ENCODE assay signal across 8 cellular contexts in genomic region chr13:50386527-50387123, GRCh38.
DNase-seq lines count a peak whose midpoint lies in the region; ATAC-seq and TF ChIP-seq lines count a peak whose summit lies in the region.
"Had no signal": no experiment of that assay in that cellular context is flagged by ENCODE, and none has a peak within 500 bp of the region (broad histone marks: within the 10 kb centered on the region; RNA-seq: fewer than 3 reads in every experiment).

No MANE protein-coding gene starts in this region.

- H3K27me3 ChIP-seq in left lung (no peaks in the 10 kb centered on the region), tibial nerve (no peaks in the 10 kb centered on the region)
- H3K27me3 ChIP-seq: neutrophil had no signal

- DNase-seq in NCI-H146 treated with DMSO at 0.1 percent for 48 hours (lab: John Stamatoyannopoulos, UW; ENCODE audit: unreplicated experiment) (peak; percentile 36), cardiac fibroblast (ENCODE audit: low read depth in 2 of 2) (peak; percentile 23 to 54), left lung (no peak), tibial nerve (ENCODE audit: low spot score in 2 of 2) (peak in 1 of 2 donors; percentile 19)
- DNase-seq in stimulated activated CD4-positive, alpha-beta T cell treated with anti-CD3 and anti-CD28 coated beads, Interleukin-2, amount 100 ng/mL, for 24 hours, result no peak
- no peak for DNase-seq in activated CD4-positive, alpha-beta memory T cell treated with anti-CD3 and anti-CD28 coated beads for 36 hours

- H3K9me3 ChIP-seq in left lung, result no peaks in the 10 kb centered on the region
- H3K9me3 ChIP-seq in tibial nerve, result no peaks in the 10 kb centered on the region
- H3K9me3 ChIP-seq: neutrophil had no signal

- ATAC-seq in left lung (peak; percentile 82), HG02870 (IDR thresholded peaks at IDR 0.05; ENCODE audit: unreplicated experiment) (no peak)

- H3K4me3 Mint-ChIP-seq in activated CD4-positive, alpha-beta memory T cell treated with anti-CD3 and anti-CD28 coated beads for 36 hours, result no peak overlapping the region

- peaks cover under 1% of the 10 kb centered on the region for H3K9me3 Mint-ChIP-seq in activated CD4-positive, alpha-beta memory T cell treated with anti-CD3 and anti-CD28 coated beads for 36 hours

- TF ChIP-seq CTCF in cardiac fibroblast (IDR thresholded peaks at IDR 0.05; ENCODE audit: low read depth, low read length), result no peak
- no peak for TF ChIP-seq CTCF in left lung (IDR thresholded peaks at IDR 0.05)
- no peak for TF ChIP-seq CTCF in tibial nerve (IDR thresholded peaks at IDR 0.05)

- H3K4me1 ChIP-seq in left lung (peaks cover 0 to 3% of the 10 kb centered on the region in 2 donors), tibial nerve (peaks cover 0 to 21% (median 0%) of the 10 kb centered on the region in 4 donors)

- peaks cover 2% of the 10 kb centered on the region for H3K36me3 Mint-ChIP-seq in activated CD4-positive, alpha-beta memory T cell treated with anti-CD3 and anti-CD28 coated beads for 36 hours

- H3K36me3 ChIP-seq in left lung (no peaks in the 10 kb centered on the region), tibial nerve (no peaks in the 10 kb centered on the region)
- H3K36me3 ChIP-seq: neutrophil had no signal

- peak overlapping the region; percentile 28 to 71 for H3K27ac ChIP-seq in left lung
- peak overlapping the region; percentile 39 to 82 (median 63) for H3K27ac ChIP-seq in tibial nerve
- H3K27ac ChIP-seq: neutrophil had no signal

- peaks cover 2% of the 10 kb centered on the region for H3K27me3 Mint-ChIP-seq in activated CD4-positive, alpha-beta memory T cell treated with anti-CD3 and anti-CD28 coated beads for 36 hours

- no peak for TF ChIP-seq POLR2A in tibial nerve (IDR thresholded peaks at IDR 0.05)

- no peak overlapping the region for H3K27ac Mint-ChIP-seq in activated CD4-positive, alpha-beta memory T cell treated with anti-CD3 and anti-CD28 coated beads for 36 hours

- POLR2A ChIA-PET in activated CD4-positive, alpha-beta memory T cell treated with anti-CD3 and anti-CD28 coated beads for 36 hours (lab: Charles Lee), result no interaction called here

- no peak for TF ChIP-seq EP300 in tibial nerve (IDR thresholded peaks at IDR 0.05)

- WGBS in tibial nerve, 2 donors, result 15 to 27% methylated on average over 10 of the region's 10 CpGs

- CTCF ChIA-PET in activated CD4-positive, alpha-beta memory T cell treated with anti-CD3 and anti-CD28 coated beads for 36 hours (lab: Charles Lee), result interaction anchor here (1.0 to 1.3 kb wide), 2 partner anchors 303 to 410 kb away, joined by 3 to 5 read pairs; no protein-coding TSS in a partner anchor

- H3K4me3 ChIP-seq in cardiac fibroblast (replicated peaks in 1 of 2; ENCODE audit: low read depth in 2 of 2, low read length in 2 of 2) (no peak overlapping the region), left lung (no peak overlapping the region), tibial nerve (peak overlapping the region in 1 of 4 donors; percentile 22)

- intact Hi-C loops in left lung (cut with DNase I), result no loop called here
- intact Hi-C loops in activated CD4-positive, alpha-beta memory T cell treated with anti-CD3 and anti-CD28 coated beads for 36 hours (cut with micrococcal nuclease), result no loop called here

- H3K4me1 Mint-ChIP-seq in activated CD4-positive, alpha-beta memory T cell treated with anti-CD3 and anti-CD28 coated beads for 36 hours (ENCODE audit: low read depth), result peaks cover 7% of the 10 kb centered on the region

Comparison
In these comparisons a context has a peak if more than half of its experiments do, and no peak if none do; other contexts are left out.
1. DNase-seq: peak in NCI-H146 treated with DMSO at 0.1 percent for 48 hours (single experiment) and cardiac fibroblast (2 of 2); none in left lung (0 of 2), stimulated activated CD4-positive, alpha-beta T cell treated with anti-CD3 and anti-CD28 coated beads, Interleukin-2, amount 100 ng/mL, for 24 hours (0 of 2) and activated CD4-positive, alpha-beta memory T cell treated with anti-CD3 and anti-CD28 coated beads for 36 hours (single experiment).